1 cellular context compared by ENCODE assay signal in the genomic region with DNA sequence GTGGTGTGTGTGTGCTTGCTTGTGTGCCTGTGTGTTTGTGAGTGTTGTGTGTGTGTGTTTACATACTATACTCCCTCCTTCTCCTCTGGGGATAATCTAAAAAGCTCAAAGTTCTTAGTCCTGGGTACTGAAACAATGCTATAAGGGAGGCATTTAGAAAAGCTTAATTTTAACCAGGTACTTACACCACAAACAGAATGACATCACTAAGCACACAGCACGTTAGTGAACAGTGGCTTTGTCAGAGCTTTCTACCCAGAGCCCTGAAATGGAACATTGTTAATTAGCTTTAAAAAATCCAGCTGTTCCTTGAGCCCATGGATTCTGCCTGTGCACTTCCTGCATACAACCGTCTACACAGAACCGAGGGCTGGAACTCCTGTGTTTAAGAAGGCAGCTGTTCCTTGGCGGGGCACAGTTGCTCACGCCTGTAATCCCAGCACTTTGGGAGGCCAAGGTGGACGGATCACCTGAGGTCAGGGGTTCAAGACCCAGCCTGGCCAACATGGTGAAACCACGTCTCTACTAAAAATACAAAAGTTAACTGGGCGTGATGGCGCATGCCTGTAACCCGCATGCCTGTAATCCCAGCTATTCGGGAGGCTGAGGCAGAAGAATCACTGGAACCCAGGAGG.
TF ChIP-seq lines count a peak whose summit lies in the region.

No MANE protein-coding gene starts in this region.

TF ChIP-seq in HepG2, 621 proteins besides CTCF, POLR2A, EP300 and RAD21 (continued from another document and continues in another):
- 0 out of 2 replicates have a peak, but pooled peaks have one; percentile 38 for TF ChIP-seq ZNF350 (CRISPR knock-in tag; IDR thresholded peaks at IDR 0.05; ENCODE audit: borderline replicate concordance, low read depth)
- TF ChIP-seq ZFX (CRISPR knock-in tag; IDR thresholded peaks at IDR 0.05; ENCODE audit: low read depth) = no peak
- TF ChIP-seq ZNF160 (CRISPR knock-in tag; IDR thresholded peaks at IDR 0.05) = no peak
- no peak for TF ChIP-seq ZSCAN22 (CRISPR knock-in tag; IDR thresholded peaks at IDR 0.05)
- TF ChIP-seq ZNF879 (CRISPR knock-in tag; IDR thresholded peaks at IDR 0.05) = no peak
- TF ChIP-seq, protein P1, sequence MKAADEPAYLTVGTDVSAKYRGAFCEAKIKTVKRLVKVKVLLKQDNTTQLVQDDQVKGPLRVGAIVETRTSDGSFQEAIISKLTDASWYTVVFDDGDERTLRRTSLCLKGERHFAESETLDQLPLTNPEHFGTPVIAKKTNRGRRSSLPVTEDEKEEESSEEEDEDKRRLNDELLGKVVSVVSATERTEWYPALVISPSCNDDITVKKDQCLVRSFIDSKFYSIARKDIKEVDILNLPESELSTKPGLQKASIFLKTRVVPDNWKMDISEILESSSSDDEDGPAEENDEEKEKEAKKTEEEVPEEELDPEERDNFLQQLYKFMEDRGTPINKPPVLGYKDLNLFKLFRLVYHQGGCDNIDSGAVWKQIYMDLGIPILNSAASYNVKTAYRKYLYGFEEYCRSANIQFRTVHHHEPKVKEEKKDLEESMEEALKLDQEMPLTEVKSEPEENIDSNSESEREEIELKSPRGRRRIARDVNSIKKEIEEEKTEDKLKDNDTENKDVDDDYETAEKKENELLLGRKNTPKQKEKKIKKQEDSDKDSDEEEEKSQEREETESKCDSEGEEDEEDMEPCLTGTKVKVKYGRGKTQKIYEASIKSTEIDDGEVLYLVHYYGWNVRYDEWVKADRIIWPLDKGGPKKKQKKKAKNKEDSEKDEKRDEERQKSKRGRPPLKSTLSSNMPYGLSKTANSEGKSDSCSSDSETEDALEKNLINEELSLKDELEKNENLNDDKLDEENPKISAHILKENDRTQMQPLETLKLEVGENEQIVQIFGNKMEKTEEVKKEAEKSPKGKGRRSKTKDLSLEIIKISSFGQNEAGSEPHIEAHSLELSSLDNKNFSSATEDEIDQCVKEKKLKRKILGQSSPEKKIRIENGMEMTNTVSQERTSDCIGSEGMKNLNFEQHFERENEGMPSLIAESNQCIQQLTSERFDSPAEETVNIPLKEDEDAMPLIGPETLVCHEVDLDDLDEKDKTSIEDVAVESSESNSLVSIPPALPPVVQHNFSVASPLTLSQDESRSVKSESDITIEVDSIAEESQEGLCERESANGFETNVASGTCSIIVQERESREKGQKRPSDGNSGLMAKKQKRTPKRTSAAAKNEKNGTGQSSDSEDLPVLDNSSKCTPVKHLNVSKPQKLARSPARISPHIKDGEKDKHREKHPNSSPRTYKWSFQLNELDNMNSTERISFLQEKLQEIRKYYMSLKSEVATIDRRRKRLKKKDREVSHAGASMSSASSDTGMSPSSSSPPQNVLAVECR (CRISPR knock-in tag; IDR thresholded peaks at IDR 0.05; ENCODE audit: borderline replicate concordance) = peak; percentile 28; the same call in 1 of the 2 replicates
- TF ChIP-seq POGZ (CRISPR knock-in tag; IDR thresholded peaks at IDR 0.05) = peak; percentile 43
- TF ChIP-seq KMT2A (CRISPR knock-in tag; IDR thresholded peaks at IDR 0.05) = 0 out of 2 replicates have a peak, but pooled peaks have one; percentile 17
- TF ChIP-seq, protein P2, sequence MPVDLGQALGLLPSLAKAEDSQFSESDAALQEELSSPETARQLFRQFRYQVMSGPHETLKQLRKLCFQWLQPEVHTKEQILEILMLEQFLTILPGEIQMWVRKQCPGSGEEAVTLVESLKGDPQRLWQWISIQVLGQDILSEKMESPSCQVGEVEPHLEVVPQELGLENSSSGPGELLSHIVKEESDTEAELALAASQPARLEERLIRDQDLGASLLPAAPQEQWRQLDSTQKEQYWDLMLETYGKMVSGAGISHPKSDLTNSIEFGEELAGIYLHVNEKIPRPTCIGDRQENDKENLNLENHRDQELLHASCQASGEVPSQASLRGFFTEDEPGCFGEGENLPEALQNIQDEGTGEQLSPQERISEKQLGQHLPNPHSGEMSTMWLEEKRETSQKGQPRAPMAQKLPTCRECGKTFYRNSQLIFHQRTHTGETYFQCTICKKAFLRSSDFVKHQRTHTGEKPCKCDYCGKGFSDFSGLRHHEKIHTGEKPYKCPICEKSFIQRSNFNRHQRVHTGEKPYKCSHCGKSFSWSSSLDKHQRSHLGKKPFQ (CRISPR knock-in tag; IDR thresholded peaks at IDR 0.05; ENCODE audit: insufficient replicate concordance) = peak; percentile 22
- TF ChIP-seq, protein P3, sequence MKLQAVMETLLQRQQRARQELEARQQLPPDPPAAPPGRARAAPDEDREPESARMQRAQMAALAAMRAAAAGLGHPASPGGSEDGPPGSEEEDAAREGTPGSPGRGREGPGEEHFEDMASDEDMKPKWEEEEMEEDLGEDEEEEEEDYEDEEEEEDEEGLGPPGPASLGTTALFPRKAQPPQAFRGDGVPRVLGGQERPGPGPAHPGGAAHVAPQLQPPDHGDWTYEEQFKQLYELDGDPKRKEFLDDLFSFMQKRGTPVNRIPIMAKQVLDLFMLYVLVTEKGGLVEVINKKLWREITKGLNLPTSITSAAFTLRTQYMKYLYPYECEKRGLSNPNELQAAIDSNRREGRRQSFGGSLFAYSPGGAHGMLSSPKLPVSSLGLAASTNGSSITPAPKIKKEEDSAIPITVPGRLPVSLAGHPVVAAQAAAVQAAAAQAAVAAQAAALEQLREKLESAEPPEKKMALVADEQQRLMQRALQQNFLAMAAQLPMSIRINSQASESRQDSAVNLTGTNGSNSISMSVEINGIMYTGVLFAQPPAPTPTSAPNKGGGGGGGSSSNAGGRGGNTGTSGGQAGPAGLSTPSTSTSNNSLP (IDR thresholded peaks at IDR 0.05; ENCODE audit: low read depth, low read length) = 0 out of 2 replicates have a peak, but pooled peaks have one; percentile 12
- peak; percentile 82 for TF ChIP-seq SALL1 (CRISPR knock-in tag; IDR thresholded peaks at IDR 0.05)
- no peak for TF ChIP-seq AGO2 (optimal IDR thresholded peaks at IDR 0.05; ENCODE audit: low read depth, low read length)
- peak; percentile 71 for TF ChIP-seq CREM (IDR thresholded peaks at IDR 0.05)
- TF ChIP-seq CREM (CRISPR knock-in tag; IDR thresholded peaks at IDR 0.05) = no peak
- TF ChIP-seq KLF11 (CRISPR knock-in tag; IDR thresholded peaks at IDR 0.05) = no peak
- TF ChIP-seq, protein P4, sequence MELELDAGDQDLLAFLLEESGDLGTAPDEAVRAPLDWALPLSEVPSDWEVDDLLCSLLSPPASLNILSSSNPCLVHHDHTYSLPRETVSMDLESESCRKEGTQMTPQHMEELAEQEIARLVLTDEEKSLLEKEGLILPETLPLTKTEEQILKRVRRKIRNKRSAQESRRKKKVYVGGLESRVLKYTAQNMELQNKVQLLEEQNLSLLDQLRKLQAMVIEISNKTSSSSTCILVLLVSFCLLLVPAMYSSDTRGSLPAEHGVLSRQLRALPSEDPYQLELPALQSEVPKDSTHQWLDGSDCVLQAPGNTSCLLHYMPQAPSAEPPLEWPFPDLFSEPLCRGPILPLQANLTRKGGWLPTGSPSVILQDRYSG (CRISPR knock-in tag; IDR thresholded peaks at IDR 0.05) = no peak
- TF ChIP-seq RNF2 (conservative IDR thresholded peaks at IDR 0.05; ENCODE audit: low read depth) = no peak
- TF ChIP-seq ZNF510 (CRISPR knock-in tag; IDR thresholded peaks at IDR 0.05; ENCODE audit: low read depth) = 0 out of 2 replicates have a peak, but pooled peaks have one; percentile 46
- peak; percentile 74 for TF ChIP-seq HOXA3 (CRISPR knock-in tag; IDR thresholded peaks at IDR 0.05)
- no peak for TF ChIP-seq MAFF (IDR thresholded peaks at IDR 0.05; ENCODE audit: low read depth, low read length)
- TF ChIP-seq CENPT (CRISPR knock-in tag; IDR thresholded peaks at IDR 0.05; ENCODE audit: low read depth) = no peak
- TF ChIP-seq ELF1 (CRISPR knock-in tag; IDR thresholded peaks at IDR 0.05) = peak; percentile 53; the same call in 1 of the 2 replicates
- no peak for TF ChIP-seq ZNF30 (CRISPR knock-in tag; IDR thresholded peaks at IDR 0.05)
- 0 out of 2 replicates have a peak, but pooled peaks have one; percentile 9 for TF ChIP-seq ZBTB7B (CRISPR knock-in tag; IDR thresholded peaks at IDR 0.05)
- TF ChIP-seq, protein P5, sequence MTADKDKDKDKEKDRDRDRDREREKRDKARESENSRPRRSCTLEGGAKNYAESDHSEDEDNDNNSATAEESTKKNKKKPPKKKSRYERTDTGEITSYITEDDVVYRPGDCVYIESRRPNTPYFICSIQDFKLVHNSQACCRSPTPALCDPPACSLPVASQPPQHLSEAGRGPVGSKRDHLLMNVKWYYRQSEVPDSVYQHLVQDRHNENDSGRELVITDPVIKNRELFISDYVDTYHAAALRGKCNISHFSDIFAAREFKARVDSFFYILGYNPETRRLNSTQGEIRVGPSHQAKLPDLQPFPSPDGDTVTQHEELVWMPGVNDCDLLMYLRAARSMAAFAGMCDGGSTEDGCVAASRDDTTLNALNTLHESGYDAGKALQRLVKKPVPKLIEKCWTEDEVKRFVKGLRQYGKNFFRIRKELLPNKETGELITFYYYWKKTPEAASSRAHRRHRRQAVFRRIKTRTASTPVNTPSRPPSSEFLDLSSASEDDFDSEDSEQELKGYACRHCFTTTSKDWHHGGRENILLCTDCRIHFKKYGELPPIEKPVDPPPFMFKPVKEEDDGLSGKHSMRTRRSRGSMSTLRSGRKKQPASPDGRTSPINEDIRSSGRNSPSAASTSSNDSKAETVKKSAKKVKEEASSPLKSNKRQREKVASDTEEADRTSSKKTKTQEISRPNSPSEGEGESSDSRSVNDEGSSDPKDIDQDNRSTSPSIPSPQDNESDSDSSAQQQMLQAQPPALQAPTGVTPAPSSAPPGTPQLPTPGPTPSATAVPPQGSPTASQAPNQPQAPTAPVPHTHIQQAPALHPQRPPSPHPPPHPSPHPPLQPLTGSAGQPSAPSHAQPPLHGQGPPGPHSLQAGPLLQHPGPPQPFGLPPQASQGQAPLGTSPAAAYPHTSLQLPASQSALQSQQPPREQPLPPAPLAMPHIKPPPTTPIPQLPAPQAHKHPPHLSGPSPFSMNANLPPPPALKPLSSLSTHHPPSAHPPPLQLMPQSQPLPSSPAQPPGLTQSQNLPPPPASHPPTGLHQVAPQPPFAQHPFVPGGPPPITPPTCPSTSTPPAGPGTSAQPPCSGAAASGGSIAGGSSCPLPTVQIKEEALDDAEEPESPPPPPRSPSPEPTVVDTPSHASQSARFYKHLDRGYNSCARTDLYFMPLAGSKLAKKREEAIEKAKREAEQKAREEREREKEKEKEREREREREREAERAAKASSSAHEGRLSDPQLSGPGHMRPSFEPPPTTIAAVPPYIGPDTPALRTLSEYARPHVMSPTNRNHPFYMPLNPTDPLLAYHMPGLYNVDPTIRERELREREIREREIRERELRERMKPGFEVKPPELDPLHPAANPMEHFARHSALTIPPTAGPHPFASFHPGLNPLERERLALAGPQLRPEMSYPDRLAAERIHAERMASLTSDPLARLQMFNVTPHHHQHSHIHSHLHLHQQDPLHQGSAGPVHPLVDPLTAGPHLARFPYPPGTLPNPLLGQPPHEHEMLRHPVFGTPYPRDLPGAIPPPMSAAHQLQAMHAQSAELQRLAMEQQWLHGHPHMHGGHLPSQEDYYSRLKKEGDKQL (CRISPR knock-in tag; IDR thresholded peaks at IDR 0.05; ENCODE audit: low read depth) = peak; percentile 52; the same call in 1 of the 2 replicates
- TF ChIP-seq EED (CRISPR knock-in tag; IDR thresholded peaks at IDR 0.05) = no peak
- TF ChIP-seq ZNF563 (CRISPR knock-in tag; IDR thresholded peaks at IDR 0.05) = no peak
- TF ChIP-seq, protein P6, sequence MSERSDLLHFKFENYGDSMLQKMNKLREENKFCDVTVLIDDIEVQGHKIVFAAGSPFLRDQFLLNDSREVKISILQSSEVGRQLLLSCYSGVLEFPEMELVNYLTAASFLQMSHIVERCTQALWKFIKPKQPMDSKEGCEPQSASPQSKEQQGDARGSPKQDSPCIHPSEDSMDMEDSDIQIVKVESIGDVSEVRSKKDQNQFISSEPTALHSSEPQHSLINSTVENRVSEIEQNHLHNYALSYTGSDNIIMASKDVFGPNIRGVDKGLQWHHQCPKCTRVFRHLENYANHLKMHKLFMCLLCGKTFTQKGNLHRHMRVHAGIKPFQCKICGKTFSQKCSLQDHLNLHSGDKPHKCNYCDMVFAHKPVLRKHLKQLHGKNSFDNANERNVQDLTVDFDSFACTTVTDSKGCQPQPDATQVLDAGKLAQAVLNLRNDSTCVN (CRISPR knock-in tag; IDR thresholded peaks at IDR 0.05; ENCODE audit: borderline replicate concordance) = no peak
- no peak for TF ChIP-seq ZNF121 (CRISPR knock-in tag; IDR thresholded peaks at IDR 0.05)
- TF ChIP-seq, protein P7, sequence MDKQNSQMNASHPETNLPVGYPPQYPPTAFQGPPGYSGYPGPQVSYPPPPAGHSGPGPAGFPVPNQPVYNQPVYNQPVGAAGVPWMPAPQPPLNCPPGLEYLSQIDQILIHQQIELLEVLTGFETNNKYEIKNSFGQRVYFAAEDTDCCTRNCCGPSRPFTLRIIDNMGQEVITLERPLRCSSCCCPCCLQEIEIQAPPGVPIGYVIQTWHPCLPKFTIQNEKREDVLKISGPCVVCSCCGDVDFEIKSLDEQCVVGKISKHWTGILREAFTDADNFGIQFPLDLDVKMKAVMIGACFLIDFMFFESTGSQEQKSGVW (CRISPR knock-in tag; IDR thresholded peaks at IDR 0.05; ENCODE audit: borderline replicate concordance) = no peak
- TF ChIP-seq NFRKB (IDR thresholded peaks at IDR 0.05) = no peak
- TF ChIP-seq GATAD2A (CRISPR knock-in tag; IDR thresholded peaks at IDR 0.05) = peak; percentile 86
- TF ChIP-seq GFI1 (CRISPR knock-in tag; IDR thresholded peaks at IDR 0.05; ENCODE audit: borderline replicate concordance) = 0 out of 2 replicates have a peak, but pooled peaks have one; percentile 44
- TF ChIP-seq ELF3 (CRISPR knock-in tag; IDR thresholded peaks at IDR 0.05) = peak; percentile 37; the same call in 1 of the 2 replicates
- peak; percentile 29; the same call in 1 of the 2 replicates for TF ChIP-seq STAG1 (CRISPR knock-in tag; IDR thresholded peaks at IDR 0.05)
- 0 out of 2 replicates have a peak, but pooled peaks have one; percentile 49 for TF ChIP-seq HOXA5 (CRISPR knock-in tag; IDR thresholded peaks at IDR 0.05)
- no peak for TF ChIP-seq GTF3A (CRISPR knock-in tag; conservative IDR thresholded peaks at IDR 0.05)
- no peak; the same call in 1 of the 2 replicates for TF ChIP-seq MTA1 (CRISPR knock-in tag; IDR thresholded peaks at IDR 0.05; ENCODE audit: borderline replicate concordance)
- TF ChIP-seq RFXANK (CRISPR knock-in tag; IDR thresholded peaks at IDR 0.05) = no peak
- TF ChIP-seq JUND (CRISPR knock-in tag; IDR thresholded peaks at IDR 0.05) = 0 out of 2 replicates have a peak, but pooled peaks have one; percentile 29
- TF ChIP-seq, protein P8, sequence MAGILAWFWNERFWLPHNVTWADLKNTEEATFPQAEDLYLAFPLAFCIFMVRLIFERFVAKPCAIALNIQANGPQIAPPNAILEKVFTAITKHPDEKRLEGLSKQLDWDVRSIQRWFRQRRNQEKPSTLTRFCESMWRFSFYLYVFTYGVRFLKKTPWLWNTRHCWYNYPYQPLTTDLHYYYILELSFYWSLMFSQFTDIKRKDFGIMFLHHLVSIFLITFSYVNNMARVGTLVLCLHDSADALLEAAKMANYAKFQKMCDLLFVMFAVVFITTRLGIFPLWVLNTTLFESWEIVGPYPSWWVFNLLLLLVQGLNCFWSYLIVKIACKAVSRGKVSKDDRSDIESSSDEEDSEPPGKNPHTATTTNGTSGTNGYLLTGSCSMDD (CRISPR knock-in tag; IDR thresholded peaks at IDR 0.05) = no peak
- TF ChIP-seq, protein P9, sequence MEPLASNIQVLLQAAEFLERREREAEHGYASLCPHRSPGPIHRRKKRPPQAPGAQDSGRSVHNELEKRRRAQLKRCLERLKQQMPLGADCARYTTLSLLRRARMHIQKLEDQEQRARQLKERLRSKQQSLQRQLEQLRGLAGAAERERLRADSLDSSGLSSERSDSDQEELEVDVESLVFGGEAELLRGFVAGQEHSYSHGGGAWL (CRISPR knock-in tag; IDR thresholded peaks at IDR 0.05) = no peak
- peak; percentile 70 for TF ChIP-seq HDAC2 (CRISPR knock-in tag; IDR thresholded peaks at IDR 0.05)
- TF ChIP-seq TGIF2 (CRISPR knock-in tag; IDR thresholded peaks at IDR 0.05) = 0 out of 2 replicates have a peak, but pooled peaks have one; percentile 10
- no peak for TF ChIP-seq GABPA (IDR thresholded peaks at IDR 0.05; ENCODE audit: low read depth, low read length)
- 0 out of 2 replicates have a peak, but pooled peaks have one; percentile 13 for TF ChIP-seq GABPA (CRISPR knock-in tag; IDR thresholded peaks at IDR 0.05; ENCODE audit: low read depth)
